8 cellular contexts compared by ENCODE assay signal in genomic region chr15:43493687-43494472, GRCh38. TPM values are rescaled to one million over a fixed set of nuclear protein-coding genes. Genes with fewer than 3 reads are reported as not detected.
DNase-seq lines count a peak whose midpoint lies in the region; ATAC-seq, FAIRE-seq and TF ChIP-seq lines count a peak whose summit lies in the region.

No MANE protein-coding gene starts in this region.

- no peak for TF ChIP-seq EP300 in suprapubic skin (IDR thresholded peaks at IDR 0.05)

- peak overlapping the region; percentile 92 for H3K27ac Mint-ChIP-seq in T-helper 2 cell treated with Interferon-gamma antibody and Interleukin-4, amounts not matched to agents 5 μg/mL and 100 μg/mL, for 36 hours
- peak overlapping the region; percentile 89 for H3K27ac Mint-ChIP-seq in activated T-helper 17 cell treated with anti-CD3 and anti-CD28 coated beads, Interleukin-2, amount 50 U/mL, for 72 hours

- no peak for DNase-seq in T-helper 2 cell treated with Interferon-gamma antibody and Interleukin-4, amounts not matched to agents 5 μg/mL and 100 μg/mL, for 36 hours (ENCODE audit: low spot score)
- DNase-seq in T-helper 2 cell (no peak), kidney (no peak), suprapubic skin (ENCODE audit: low spot score in 2 of 2) (no peak), NCI-H146 (lab: John Stamatoyannopoulos, UW) (no peak), midbrain (lab: John Stamatoyannopoulos, UW) (no peak), AML-193 (lab: John Stamatoyannopoulos, UW) (no peak)

- peaks cover 20% of the 10 kb centered on the region for H3K36me3 Mint-ChIP-seq in T-helper 2 cell treated with Interferon-gamma antibody and Interleukin-4, amounts not matched to agents 5 μg/mL and 100 μg/mL, for 36 hours (ENCODE audit: low read depth)
- peaks cover 34% of the 10 kb centered on the region for H3K36me3 Mint-ChIP-seq in activated T-helper 17 cell treated with anti-CD3 and anti-CD28 coated beads, Interleukin-2, amount 50 U/mL, for 72 hours (ENCODE audit: low read depth)

- 49% methylated on average over 8 of the region's 8 CpGs for WGBS in suprapubic skin

- TF ChIP-seq CTCF in kidney (IDR thresholded peaks at IDR 0.05; ENCODE audit: borderline replicate concordance, extremely low read depth, insufficient read depth), result no peak
- TF ChIP-seq CTCF in suprapubic skin (IDR thresholded peaks at IDR 0.05), result no peak

- FAIRE-seq in kidney (lab: Jason Lieb, UNC), result no peak

- H3K27me3 Mint-ChIP-seq in T-helper 2 cell treated with Interferon-gamma antibody and Interleukin-4, amounts not matched to agents 5 μg/mL and 100 μg/mL, for 36 hours (ENCODE audit: low read depth), result no peaks in the 10 kb centered on the region
- H3K27me3 Mint-ChIP-seq in activated T-helper 17 cell treated with anti-CD3 and anti-CD28 coated beads, Interleukin-2, amount 50 U/mL, for 72 hours, result no peaks in the 10 kb centered on the region

- peak overlapping the region in 1 of 2 donors; percentile 34 for H3K27ac ChIP-seq in kidney (ENCODE audit: low read depth in 2 of 2, low read length in 2 of 2)
- H3K27ac ChIP-seq in suprapubic skin, result no peak overlapping the region

- H3K9me3 Mint-ChIP-seq in T-helper 2 cell treated with Interferon-gamma antibody and Interleukin-4, amounts not matched to agents 5 μg/mL and 100 μg/mL, for 36 hours, result no peaks in the 10 kb centered on the region
- H3K9me3 Mint-ChIP-seq in activated T-helper 17 cell treated with anti-CD3 and anti-CD28 coated beads, Interleukin-2, amount 50 U/mL, for 72 hours, result no peaks in the 10 kb centered on the region

- H3K27me3 ChIP-seq in suprapubic skin, result no peaks in the 10 kb centered on the region

- peak overlapping the region; percentile 93 for H3K4me3 Mint-ChIP-seq in T-helper 2 cell treated with Interferon-gamma antibody and Interleukin-4, amounts not matched to agents 5 μg/mL and 100 μg/mL, for 36 hours
- H3K4me3 Mint-ChIP-seq in activated T-helper 17 cell treated with anti-CD3 and anti-CD28 coated beads, Interleukin-2, amount 50 U/mL, for 72 hours, result peak overlapping the region; percentile 87

- H3K9me3 ChIP-seq in kidney (ENCODE audit: control insufficient read depth in 1 of 2, low read length in 2 of 2) (no peaks in the 10 kb centered on the region), suprapubic skin (no peaks in the 10 kb centered on the region)

- no peak for ATAC-seq in activated T-helper 17 cell treated with anti-CD3 and anti-CD28 coated beads, Interleukin-2, amount 50 U/mL, for 72 hours (replicated peaks)

- no peak for TF ChIP-seq POLR2A in suprapubic skin (IDR thresholded peaks at IDR 0.05)

- intact Hi-C loops in kidney (cut with DNase I), result no loop called here

- H3K4me3 ChIP-seq in kidney (ENCODE audit: low read length in 2 of 2) (peak overlapping the region; percentile 92 to 95), suprapubic skin (peak overlapping the region; percentile 76)

- H3K4me1 ChIP-seq in kidney (ENCODE audit: control insufficient read depth in 1 of 2, insufficient read depth in 1 of 2, low read depth in 1 of 2, low read length in 2 of 2) (peaks cover 3 to 10% of the 10 kb centered on the region in 2 donors), suprapubic skin (peaks cover 23% of the 10 kb centered on the region)

- peak overlapping the region in 1 of 2 donors; percentile 93 for H3K9ac ChIP-seq in kidney (ENCODE audit: low read length in 2 of 2)

- peaks cover 0 to 9% of the 10 kb centered on the region in 2 donors for H3K36me3 ChIP-seq in kidney (ENCODE audit: control insufficient read depth in 1 of 2, insufficient read depth in 2 of 2, low read length in 2 of 2)
- peaks cover 12% of the 10 kb centered on the region for H3K36me3 ChIP-seq in suprapubic skin

- peaks cover 25% of the 10 kb centered on the region for H3K4me1 Mint-ChIP-seq in T-helper 2 cell treated with Interferon-gamma antibody and Interleukin-4, amounts not matched to agents 5 μg/mL and 100 μg/mL, for 36 hours (ENCODE audit: low read depth)
- H3K4me1 Mint-ChIP-seq in activated T-helper 17 cell treated with anti-CD3 and anti-CD28 coated beads, Interleukin-2, amount 50 U/mL, for 72 hours, result peaks cover 15% of the 10 kb centered on the region

RNA-seq across cellular contexts. Expression of gene TP53BP1, which starts 0.9 kb away (rescaled TPM):
- total RNA-seq in activated T-helper 17 cell treated with anti-CD3 and anti-CD28 coated beads, Interleukin-2, amount 50 U/mL, for 72 hours, result 10 to 100 TPM; 29.9 to 30.9 TPM
- total RNA-seq in kidney (47.4 TPM), suprapubic skin (10 to 100 TPM; 17.6 to 49.4 (median 29.0) TPM)
- polyA plus RNA-seq in kidney (ENCODE audit: insufficient read depth, low read depth, low replicate concordance), result 15.9 TPM

RNA-seq across cellular contexts. Expression of gene MAP1A, which starts 23.5 kb away (rescaled TPM):
- total RNA-seq in activated T-helper 17 cell treated with anti-CD3 and anti-CD28 coated beads, Interleukin-2, amount 50 U/mL, for 72 hours, result 1 to 10 TPM; 1.7 to 3.5 TPM
- total RNA-seq in kidney (9.3 TPM), suprapubic skin (1 to 10 TPM; 2.4 to 5.7 (median 4.0) TPM)
- 2.7 TPM for polyA plus RNA-seq in kidney (ENCODE audit: insufficient read depth, low read depth, low replicate concordance)
